Comparison of ENCODE assay signal across 16 cellular contexts in genomic region chr11:76911415-76911808, GRCh38.
"Had no signal": no experiment of that assay in that cellular context is flagged by ENCODE, and none has a peak within 500 bp of the region (broad histone marks: within the 10 kb centered on the region; RNA-seq: fewer than 3 reads in every experiment).

No MANE protein-coding gene starts in this region.

- H3K4me3 ChIP-seq: right lobe of liver, spleen had no signal

- H3K9me3 ChIP-seq: right lobe of liver had no signal

- H3K36me3 ChIP-seq: right lobe of liver had no signal

- ATAC-seq: left lobe of liver; right lobe of liver; stimulated activated naive B cell treated with anti-CD40 and anti-IgM and Interleukin-4, amounts not matched to agents 10 μg/mL and 1 μg/mL and 100 μg/mL, for 72 hours had no signal

- H3K27ac Mint-ChIP-seq: activated naive CD4-positive, alpha-beta T cell treated with anti-CD3 and anti-CD28 coated beads, Interleukin-2, amount 10 ng/mL, durations not matched to agents 7 days and 5 days; activated T-helper 2 cell treated with anti-CD3 and anti-CD28 coated beads, Interferon-gamma antibody, Interleukin-2, Interleukin-4, amounts not matched to agents 10 μg/mL and 5 μg/mL and 100 μg/mL, durations not matched to agents 14 hours and 24 hours and 36 hours; mesothelial cell of epicardium; stimulated activated naive B cell treated with anti-CD40 and anti-IgM and Interleukin-4, amounts not matched to agents 10 μg/mL and 1 μg/mL and 100 μg/mL, for 72 hours; type B pancreatic cell had no signal

- H3K4me1 ChIP-seq: spleen had no signal

- H3K27me3 ChIP-seq: right lobe of liver, spleen had no signal

- H3K4me3 Mint-ChIP-seq: activated naive CD4-positive, alpha-beta T cell treated with anti-CD3 and anti-CD28 coated beads, Interleukin-2, amount 10 ng/mL, durations not matched to agents 7 days and 5 days; brain; mesothelial cell of epicardium; stimulated activated naive B cell treated with anti-CD40 and anti-IgM and Interleukin-4, amounts not matched to agents 10 μg/mL and 1 μg/mL and 100 μg/mL, for 72 hours; type B pancreatic cell had no signal

- DNase-seq: activated CD4-positive, alpha-beta T cell treated with anti-CD3 and anti-CD28 coated beads, Interleukin-2, amount 50 U/mL, for 1 hour; activated naive CD4-positive, alpha-beta T cell treated with anti-CD3 and anti-CD28 coated beads, Interleukin-2, amount 10 ng/mL, durations not matched to agents 7 days and 5 days; amniotic stem cell; effector memory CD4-positive, alpha-beta T cell; right lobe of liver; spleen; stimulated activated CD4-positive, alpha-beta T cell treated with anti-CD3 and anti-CD28 coated beads, Interleukin-2, amount 100 ng/mL, for 24 hours; stimulated activated naive B cell treated with anti-CD40 and anti-IgM and Interleukin-4, amounts not matched to agents 10 μg/mL and 1 μg/mL and 100 μg/mL, for 72 hours; substantia nigra; T-helper 2 cell had no signal

- H3K27ac ChIP-seq: epithelial cell of prostate, right lobe of liver, spleen had no signal

- H3K4me1 Mint-ChIP-seq: activated naive CD4-positive, alpha-beta T cell treated with anti-CD3 and anti-CD28 coated beads, Interleukin-2, amount 10 ng/mL, durations not matched to agents 7 days and 5 days; mesothelial cell of epicardium had no signal

- H3K36me3 Mint-ChIP-seq: activated naive CD4-positive, alpha-beta T cell treated with anti-CD3 and anti-CD28 coated beads, Interleukin-2, amount 10 ng/mL, durations not matched to agents 7 days and 5 days had no signal

- H3K27me3 Mint-ChIP-seq: activated naive CD4-positive, alpha-beta T cell treated with anti-CD3 and anti-CD28 coated beads, Interleukin-2, amount 10 ng/mL, durations not matched to agents 7 days and 5 days; brain; stimulated activated naive B cell treated with anti-CD40 and anti-IgM and Interleukin-4, amounts not matched to agents 10 μg/mL and 1 μg/mL and 100 μg/mL, for 72 hours; type B pancreatic cell had no signal
